In the genomic region with DNA sequence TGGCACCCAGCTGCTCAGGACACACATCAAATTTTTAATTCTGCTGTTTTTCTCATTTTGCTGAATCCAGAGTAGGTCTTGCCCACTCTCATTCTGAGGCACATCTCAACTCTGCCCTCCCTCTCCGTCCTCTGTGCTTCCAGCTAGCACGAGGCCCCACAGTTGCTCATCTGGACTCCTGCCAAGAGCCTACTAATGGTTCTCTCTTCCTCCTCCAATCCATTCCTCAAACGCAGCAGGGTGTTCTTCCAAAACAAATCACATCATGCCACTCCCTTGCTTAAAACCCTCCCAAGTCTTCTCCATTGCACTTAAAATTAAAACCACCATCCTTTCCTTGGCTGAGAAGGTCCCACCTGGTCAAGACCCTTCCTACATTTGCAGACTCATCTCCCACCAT, we compare ENCODE assay signal across 9 cellular contexts. TPM values are rescaled to one million over a fixed set of nuclear protein-coding genes. Genes with fewer than 3 reads are reported as not detected.
DNase-seq lines count a peak whose midpoint lies in the region; ATAC-seq and TF ChIP-seq lines count a peak whose summit lies in the region.
"Had no signal": no experiment of that assay in that cellular context is flagged by ENCODE, and none has a peak within 500 bp of the region (broad histone marks: within the 10 kb centered on the region; RNA-seq: fewer than 3 reads in every experiment).

No MANE protein-coding gene starts in this region.

- H3K4me2 ChIP-seq in osteoblast (ENCODE audit: insufficient read depth, low read length) = no peak overlapping the region

- no peak overlapping the region for H3K27ac ChIP-seq in brain microvascular endothelial cell
- H3K27ac ChIP-seq in osteoblast (ENCODE audit: low read depth, low read length) = no peak overlapping the region
- H3K27ac ChIP-seq: lower lobe of right lung had no signal

- H3K36me3 ChIP-seq in brain microvascular endothelial cell (replicated peaks) (no peaks in the 10 kb centered on the region), osteoblast (ENCODE audit: insufficient read depth, low read length) (no peaks in the 10 kb centered on the region)
- H3K36me3 ChIP-seq: lower lobe of right lung had no signal

- no peaks in the 10 kb centered on the region for H3K9me3 ChIP-seq in osteoblast (ENCODE audit: low read depth, low read length)
- H3K9me3 ChIP-seq: lower lobe of right lung had no signal

- DNase-seq in Daoy (ENCODE audit: low read depth) = peak; percentile 81
- peak; percentile 39 for DNase-seq in MV-4-11 (lab: John Stamatoyannopoulos, UW)
- peak; percentile 27 for DNase-seq in brain microvascular endothelial cell
- peak; percentile 64 for DNase-seq in osteoblast (ENCODE audit: insufficient read length, low spot score, missing footprints)
- no peak for DNase-seq in NCI-H1048 (lab: John Stamatoyannopoulos, UW)
- DNase-seq in NAMALWA (ENCODE audit: low spot score) = no peak
- DNase-seq: lower lobe of right lung had no signal

- no peaks in the 10 kb centered on the region for H3K27me3 ChIP-seq in brain microvascular endothelial cell (replicated peaks)
- H3K27me3 ChIP-seq in osteoblast (ENCODE audit: insufficient read depth, low read length) = no peaks in the 10 kb centered on the region

- no peaks in the 10 kb centered on the region for H3K79me2 ChIP-seq in osteoblast (ENCODE audit: insufficient read depth, low read length)

- no peaks in the 10 kb centered on the region for H4K20me1 ChIP-seq in osteoblast (ENCODE audit: insufficient read depth, low read length)

- TF ChIP-seq CTCF in brain microvascular endothelial cell (IDR thresholded peaks at IDR 0.05; ENCODE audit: low read depth, low read length, missing control alignments) (no peak), osteoblast (IDR thresholded peaks at IDR 0.05; ENCODE audit: extremely low read depth, low read depth, low read length) (no peak)

- H2AFZ ChIP-seq in osteoblast (ENCODE audit: low read length) = no peak overlapping the region

- no peak for ATAC-seq in GM18867 (IDR thresholded peaks at IDR 0.05; ENCODE audit: unreplicated experiment)
- ATAC-seq in HG02973 (IDR thresholded peaks at IDR 0.05; ENCODE audit: unreplicated experiment) = no peak

- H3K4me3 ChIP-seq in brain microvascular endothelial cell (ENCODE audit: low read depth, low read length) = no peak overlapping the region
- H3K4me3 ChIP-seq in osteoblast (ENCODE audit: insufficient read depth, low read length) = no peak overlapping the region
- H3K4me3 ChIP-seq: lower lobe of right lung had no signal

- in situ Hi-C loops in brain microvascular endothelial cell (cut with HindIII; ENCODE audit: low pct_ligation_motif_present, low sequenced_read_pairs) = no loop called here

- H3K4me1 ChIP-seq in osteoblast (ENCODE audit: insufficient read depth, low read length) = no peaks in the 10 kb centered on the region

RNA-seq across cellular contexts. Expression of gene SCAF4, which starts 49.8 kb away (rescaled TPM):
- total RNA-seq in Daoy (2014; rRNA removed; shearing (Covaris generic)) = 5.0 and 5.8 TPM in 2 replicates
- 7.6 and 10.9 TPM in 2 replicates for total RNA-seq in osteoblast

Comparison
In these comparisons a context has a peak if more than half of its experiments do, and no peak if none do; other contexts are left out.
1. DNase-seq: peak in Daoy (single experiment), MV-4-11 (single experiment), brain microvascular endothelial cell (single experiment) and osteoblast (single experiment); none in NCI-H1048 (single experiment) and NAMALWA (single experiment).